In genomic region chr17:50882851-50883250, GRCh38 we compare ENCODE assay signal across 20 cellular contexts. TPM values are rescaled to one million over a fixed set of nuclear protein-coding genes. Genes with fewer than 3 reads are reported as not detected.
DNase-seq lines count a peak whose midpoint lies in the region; ATAC-seq and TF ChIP-seq lines count a peak whose summit lies in the region.
"Had no signal": no experiment of that assay in that cellular context is flagged by ENCODE, and none has a peak within 500 bp of the region (broad histone marks: within the 10 kb centered on the region; RNA-seq: fewer than 3 reads in every experiment).

No MANE protein-coding gene starts in this region.

- CTCF ChIA-PET in HEK293T (lab: Yijun Ruan, JAX): no interaction called here

- no peak for TF ChIP-seq CTCF in cardiac fibroblast (IDR thresholded peaks at IDR 0.05; ENCODE audit: low read depth, low read length)

- ATAC-seq in Right ventricle myocardium inferior: no peak
- ATAC-seq in GM18870 (IDR thresholded peaks at IDR 0.05; ENCODE audit: unreplicated experiment): no peak
- ATAC-seq: sciatic nerve; stimulated activated effector memory CD8-positive, alpha-beta T cell treated with anti-CD3 and anti-CD28 coated beads, Interleukin-12 subunit alpha, Interleukin-12 subunit beta, amount 100 ng/mL, for 72 hours; T-cell had no signal

- no peak overlapping the region for H3K4me3 ChIP-seq in cardiac fibroblast (replicated peaks in 1 of 2; ENCODE audit: low read depth in 2 of 2, low read length in 2 of 2)
- H3K4me3 ChIP-seq: coronary artery, esophagus muscularis mucosa, HAP-1, upper lobe of left lung had no signal

- intact Hi-C loops in Right ventricle myocardium inferior (cut with DNase I): no loop called here

- POLR2A ChIA-PET in HEK293T (lab: Yijun Ruan, JAX): interaction anchor here (3.3 kb wide), 1 partner anchor 16 kb away, joined by 12 read pairs; the partner anchor contains the start of gene TOB1

- DNase-seq in A172 (ENCODE audit: low spot score) (peak; percentile 35), LHCN-M2 (ENCODE audit: low read depth) (peak; percentile 56), cardiac fibroblast (ENCODE audit: low read depth in 2 of 2) (peak; percentile 39 to 70), kidney glomerular epithelial cell (lab: John Stamatoyannopoulos, UW) (peak; percentile 11), HEK293T (ENCODE audit: extremely low spot score) (no peak), Right ventricle myocardium inferior (ENCODE audit: missing footprints) (no peak)
- no peak for DNase-seq in stimulated activated naive CD4-positive, alpha-beta T cell treated with Interleukin-2 at 50 U/mL for 16 hours (lab: John Stamatoyannopoulos, UW)
- DNase-seq: activated B cell treated with CpG ODN at 0.5 μM for 24 hours; Kasumi-1; NCI-H187 treated with DMSO at 0.1 percent for 48 hours; NCI-H526; stimulated activated CD4-positive, alpha-beta T cell treated with anti-CD3 and anti-CD28 coated beads, Interleukin-4, amount 100 ng/mL, for 24 hours; T-cell; upper lobe of left lung had no signal

TF ChIP-seq in HEK293T, 16 proteins besides CTCF, POLR2A, EP300 and RAD21:
- TF ChIP-seq ZNF384 (IDR thresholded peaks at IDR 0.05) (no peak), FOXA1 (IDR thresholded peaks at IDR 0.05) (no peak), BHLHE40 (IDR thresholded peaks at IDR 0.05; ENCODE audit: borderline replicate concordance) (no peak), SP1 (IDR thresholded peaks at IDR 0.05) (no peak), SUZ12 (IDR thresholded peaks at IDR 0.05) (no peak), FOXM1 (IDR thresholded peaks at IDR 0.05; ENCODE audit: borderline replicate concordance) (no peak), FOXK2 (IDR thresholded peaks at IDR 0.05) (no peak), TARDBP (IDR thresholded peaks at IDR 0.05) (no peak), LEF1 (IDR thresholded peaks at IDR 0.05; ENCODE audit: borderline replicate concordance) (no peak), PKNOX1 (IDR thresholded peaks at IDR 0.05) (no peak), HDGF (IDR thresholded peaks at IDR 0.05; ENCODE audit: borderline replicate concordance) (no peak)

RNA-seq across cellular contexts. Expression of gene TOB1, which starts 16.7 kb away (rescaled TPM):
- 7.2 and 8.1 TPM in 2 replicates for total RNA-seq in A172 (2014; rRNA removed; shearing (Covaris generic))
- 9.3 and 16.9 TPM in 2 replicates for total RNA-seq in LHCN-M2 (2014; rRNA removed)
- polyA plus RNA-seq in LHCN-M2 (2012): 31.4 TPM
- total RNA-seq in Right ventricle myocardium inferior: 83.3 TPM

RNA-seq across cellular contexts. Expression of gene WFIKKN2, which starts 47.5 kb away (rescaled TPM):
- not detected in 2 replicates for total RNA-seq in A172 (2014; rRNA removed; shearing (Covaris generic))
- total RNA-seq in LHCN-M2 (2014; rRNA removed) (not detected in 2 replicates), Right ventricle myocardium inferior (0.14 TPM)
- polyA plus RNA-seq in LHCN-M2 (2012): 0.06 TPM
- total RNA-seq: activated B cell treated with CpG ODN at 0.5 μM for 24 hours, T-cell had no signal

Comparison
In these comparisons a context has a peak if more than half of its experiments do, and no peak if none do; other contexts are left out.
1. DNase-seq: peak in A172 (single experiment), LHCN-M2 (single experiment), cardiac fibroblast (2 of 2) and kidney glomerular epithelial cell (single experiment); none in HEK293T (single experiment), stimulated activated naive CD4-positive, alpha-beta T cell treated with Interleukin-2 at 50 U/mL for 16 hours (single experiment) and Right ventricle myocardium inferior (single experiment).